28 cellular contexts compared by ENCODE assay signal in the genomic region with DNA sequence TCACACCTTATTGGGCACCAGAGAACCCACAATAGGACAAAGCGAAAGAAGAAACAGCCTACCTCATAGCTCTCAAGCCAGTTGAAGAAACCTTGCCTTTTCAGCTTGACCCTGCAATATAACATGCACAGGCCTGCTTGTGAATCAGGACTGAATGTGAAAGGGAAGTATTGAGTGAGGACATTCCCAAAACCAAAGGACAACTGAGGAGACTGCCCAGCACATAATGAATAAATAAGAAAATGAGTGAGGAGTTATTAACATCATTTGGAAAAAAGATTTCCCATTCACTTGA.
"Had no signal": no experiment of that assay in that cellular context is flagged by ENCODE, and none has a peak within 500 bp of the region (broad histone marks: within the 10 kb centered on the region; RNA-seq: fewer than 3 reads in every experiment).

No MANE protein-coding gene starts in this region.

- H3K4me1 ChIP-seq: gastrocnemius medialis, left lung, neural progenitor cell, uterus had no signal

- ATAC-seq: activated CD8-positive, alpha-beta memory T cell treated with anti-CD3 and anti-CD28 coated beads, Interleukin-2, amount 10 ng/mL, durations not matched to agents 7 days and 5 days; activated CD8-positive, alpha-beta T cell treated with anti-CD3 and anti-CD28 coated beads, Interleukin-2, amount 10 ng/mL, durations not matched to agents 7 days and 5 days; activated naive CD4-positive, alpha-beta T cell treated with anti-CD3 and anti-CD28 coated beads, Interleukin-2, amount 50 U/mL, for 72 hours; gastrocnemius medialis; left lung; natural killer cell; right cardiac atrium; T-helper 17 cell had no signal

- H3K4me2 ChIP-seq: neural progenitor cell had no signal

- H3K4me3 ChIP-seq: left lung, lung, neural progenitor cell, thoracic aorta, uterus had no signal

- H2AFZ ChIP-seq: neural progenitor cell had no signal

- H3K27ac ChIP-seq: gastrocnemius medialis, left lung, neural progenitor cell, thoracic aorta, uterus had no signal

- H3K9ac ChIP-seq: neural progenitor cell had no signal

- DNase-seq: activated CD4-positive, alpha-beta T cell treated with anti-CD3 and anti-CD28 coated beads for 1 hour; activated CD4-positive, alpha-beta T cell treated with anti-CD3 and anti-CD28 coated beads, Interleukin-2, amount 50 U/mL, for 1 hour; activated CD8-positive, alpha-beta memory T cell treated with anti-CD3 and anti-CD28 coated beads, Interleukin-2, amount 10 ng/mL, durations not matched to agents 7 days and 5 days; activated CD8-positive, alpha-beta T cell treated with anti-CD3 and anti-CD28 coated beads, Interleukin-2, amount 10 ng/mL, durations not matched to agents 7 days and 5 days; activated naive CD4-positive, alpha-beta T cell; activated T-cell treated with anti-CD3 and anti-CD28 coated beads, Interleukin-2, amount 50 U/mL, for 48 hours; anterior cingulate cortex; dermis blood vessel endothelial cell; effector CD4-positive, alpha-beta T cell; gastrocnemius medialis; glutamatergic neuron; left lung; midbrain; natural killer cell; occipital lobe; right cardiac atrium; stimulated activated CD4-positive, alpha-beta T cell treated with anti-CD3 and anti-CD28 coated beads, Interleukin-2, amount 100 ng/mL, for 48 hours; stimulated activated naive CD4-positive, alpha-beta T cell treated with Interleukin-2 at 50 U/mL for 16 hours; T-helper 17 cell; uterus had no signal

- H3K36me3 ChIP-seq: uterus had no signal

- H3K27ac Mint-ChIP-seq: activated CD8-positive, alpha-beta memory T cell treated with anti-CD3 and anti-CD28 coated beads, Interleukin-2, amount 10 ng/mL, durations not matched to agents 7 days and 5 days; activated CD8-positive, alpha-beta T cell treated with anti-CD3 and anti-CD28 coated beads, Interleukin-2, amount 10 ng/mL, durations not matched to agents 7 days and 5 days; activated naive CD4-positive, alpha-beta T cell treated with anti-CD3 and anti-CD28 coated beads, Interleukin-2, amount 50 U/mL, for 72 hours; activated T-helper 2 cell treated with anti-CD3 and anti-CD28 coated beads, Interferon-gamma antibody, Interleukin-2, Interleukin-4, amounts not matched to agents 10 μg/mL and 5 μg/mL and 100 μg/mL, durations not matched to agents 14 hours and 24 hours and 36 hours; natural killer cell; neural progenitor cell; T-helper 17 cell had no signal

- H3K4me3 Mint-ChIP-seq: activated CD8-positive, alpha-beta memory T cell treated with anti-CD3 and anti-CD28 coated beads, Interleukin-2, amount 10 ng/mL, durations not matched to agents 7 days and 5 days; activated CD8-positive, alpha-beta T cell treated with anti-CD3 and anti-CD28 coated beads, Interleukin-2, amount 10 ng/mL, durations not matched to agents 7 days and 5 days; central memory CD8-positive, alpha-beta T cell; natural killer cell; neural progenitor cell; T-helper 17 cell had no signal

- FAIRE-seq: bronchial epithelial cell, islet of Langerhans had no signal

- H3K27me3 Mint-ChIP-seq: activated CD8-positive, alpha-beta memory T cell treated with anti-CD3 and anti-CD28 coated beads, Interleukin-2, amount 10 ng/mL, durations not matched to agents 7 days and 5 days; central memory CD8-positive, alpha-beta T cell; T-helper 17 cell had no signal

- H3K27me3 ChIP-seq: left lung, neural progenitor cell, uterus had no signal

- H3K4me1 Mint-ChIP-seq: activated CD8-positive, alpha-beta memory T cell treated with anti-CD3 and anti-CD28 coated beads, Interleukin-2, amount 10 ng/mL, durations not matched to agents 7 days and 5 days; central memory CD8-positive, alpha-beta T cell; natural killer cell; neural progenitor cell; T-helper 17 cell had no signal
